8 cellular contexts compared by ENCODE assay signal in the genomic region with DNA sequence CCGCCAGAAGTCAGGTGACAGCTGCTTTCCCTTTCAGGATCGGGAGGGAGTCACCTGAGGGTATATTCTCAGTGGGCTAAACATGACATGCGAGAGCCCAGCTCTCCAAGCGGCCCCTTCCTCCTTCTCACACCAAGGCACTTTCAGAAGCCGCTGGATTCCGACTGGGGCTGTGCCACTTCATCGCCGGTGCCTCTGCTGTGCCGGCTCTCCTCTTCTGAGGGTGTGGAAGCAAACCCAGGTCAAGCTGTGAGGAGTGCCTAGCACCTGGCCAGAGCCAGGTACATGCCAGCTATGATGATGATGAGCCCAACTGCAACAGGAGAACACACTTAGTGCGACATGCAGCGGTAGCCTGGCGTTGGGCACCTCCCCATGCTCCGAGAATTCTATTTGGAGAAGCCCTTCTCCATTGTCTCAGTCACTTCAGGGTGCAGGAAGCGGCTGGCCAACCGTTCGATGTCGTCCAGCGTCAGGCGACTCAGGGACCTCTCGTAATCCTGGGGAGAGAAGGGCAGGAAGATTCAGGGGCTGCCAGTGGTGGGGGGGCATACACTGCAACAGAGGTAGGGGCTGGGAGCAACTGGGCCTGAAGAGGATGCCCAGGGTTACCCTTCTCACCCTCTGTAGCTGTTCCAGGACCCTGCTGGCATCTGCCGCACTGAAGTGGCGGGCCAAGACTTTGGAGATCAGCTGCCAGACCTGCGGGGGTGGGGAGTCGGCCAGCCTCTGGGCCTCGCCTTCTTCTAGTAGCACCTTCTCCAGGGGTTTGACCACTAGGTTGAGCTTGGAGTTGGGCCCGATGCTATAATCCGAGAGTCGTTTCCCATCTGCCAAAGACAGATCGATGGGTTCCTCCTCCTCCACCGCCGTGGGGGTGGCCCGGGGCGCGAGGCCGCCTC. TPM values are rescaled to one million over a fixed set of nuclear protein-coding genes. Genes with fewer than 3 reads are reported as not detected.
DNase-seq lines count a peak whose midpoint lies in the region; ATAC-seq and TF ChIP-seq lines count a peak whose summit lies in the region.

No MANE protein-coding gene starts in this region.

- H3K9me3 Mint-ChIP-seq in stimulated activated naive CD8-positive, alpha-beta T cell treated with anti-CD3 and anti-CD28 coated beads, Interleukin-15, Interleukin-2, amounts not matched to agents 100 ng/mL and 50 ng/mL, for 24 hours: no peaks in the 10 kb centered on the region

- no peak for DNase-seq in stimulated activated naive CD8-positive, alpha-beta T cell treated with anti-CD3 and anti-CD28 coated beads, Interleukin-15, Interleukin-2, amounts not matched to agents 100 U/mL and 50 U/mL, for 24 hours
- DNase-seq in body of pancreas (peak in 3 of 4 donors; percentile 21 to 38 (median 33)), mesendoderm (peak; percentile 7), ureter (ENCODE audit: low spot score) (no peak)

- peak overlapping the region; percentile 7 to 32 for H3K4me3 ChIP-seq in body of pancreas
- H3K4me3 ChIP-seq in mesendoderm (ENCODE audit: low read length): peak overlapping the region; percentile 56

- H3K79me1 ChIP-seq in mesendoderm (ENCODE audit: low read length): no peaks in the 10 kb centered on the region

- TF ChIP-seq CTCF in body of pancreas (IDR thresholded peaks at IDR 0.05): no peak

- H4K8ac ChIP-seq in mesendoderm (ENCODE audit: low read depth, low read length): no peak overlapping the region

- no peak for TF ChIP-seq POLR2A in body of pancreas (IDR thresholded peaks at IDR 0.05)

- no peak overlapping the region for H4K5ac ChIP-seq in mesendoderm (ENCODE audit: low read length)

- H3K23ac ChIP-seq in mesendoderm (ENCODE audit: low read length): no peak overlapping the region

- H3K18ac ChIP-seq in mesendoderm (ENCODE audit: low read length): no peak overlapping the region

- peak overlapping the region; percentile 91 for H3K56ac ChIP-seq in mesendoderm (ENCODE audit: low read length)

- ATAC-seq in stimulated activated naive CD8-positive, alpha-beta T cell treated with anti-CD3 and anti-CD28 coated beads, Interleukin-15, Interleukin-2, amounts not matched to agents 100 U/mL and 50 U/mL, for 24 hours: no peak
- ATAC-seq in body of pancreas (no peak), GM18498 (IDR thresholded peaks at IDR 0.05; ENCODE audit: unreplicated experiment) (no peak), GM18867 (IDR thresholded peaks at IDR 0.05; ENCODE audit: unreplicated experiment) (no peak), HG03097 (IDR thresholded peaks at IDR 0.05; ENCODE audit: low FRiP score, unreplicated experiment) (no peak)

- no peaks in the 10 kb centered on the region for H3K27me3 Mint-ChIP-seq in stimulated activated naive CD8-positive, alpha-beta T cell treated with anti-CD3 and anti-CD28 coated beads, Interleukin-15, Interleukin-2, amounts not matched to agents 100 ng/mL and 50 ng/mL, for 24 hours

- peak overlapping the region; percentile 87 for H3K9ac ChIP-seq in mesendoderm (ENCODE audit: low read length)

- peaks cover 14% of the 10 kb centered on the region for H3K36me3 Mint-ChIP-seq in stimulated activated naive CD8-positive, alpha-beta T cell treated with anti-CD3 and anti-CD28 coated beads, Interleukin-15, Interleukin-2, amounts not matched to agents 100 ng/mL and 50 ng/mL, for 24 hours (ENCODE audit: low read depth)

- peak overlapping the region; percentile 31 for H3K27ac Mint-ChIP-seq in stimulated activated naive CD8-positive, alpha-beta T cell treated with anti-CD3 and anti-CD28 coated beads, Interleukin-15, Interleukin-2, amounts not matched to agents 100 ng/mL and 50 ng/mL, for 24 hours

- H2BK15ac ChIP-seq in mesendoderm (replicated peaks; ENCODE audit: low read depth): no peak overlapping the region

- peaks cover 36% of the 10 kb centered on the region for H3K4me1 Mint-ChIP-seq in stimulated activated naive CD8-positive, alpha-beta T cell treated with anti-CD3 and anti-CD28 coated beads, Interleukin-15, Interleukin-2, amounts not matched to agents 100 ng/mL and 50 ng/mL, for 24 hours (ENCODE audit: low read depth)

- H3K4me2 ChIP-seq in mesendoderm (ENCODE audit: low read length): peak overlapping the region; percentile 40

- H3K79me2 ChIP-seq in mesendoderm (ENCODE audit: control insufficient read depth, insufficient read depth, low read length): no peaks in the 10 kb centered on the region

- peak overlapping the region; percentile 71 for H3K4me3 Mint-ChIP-seq in stimulated activated naive CD8-positive, alpha-beta T cell treated with anti-CD3 and anti-CD28 coated beads, Interleukin-15, Interleukin-2, amounts not matched to agents 100 ng/mL and 50 ng/mL, for 24 hours

- intact Hi-C loops in body of pancreas (cut with DNase I): no loop called here

- H3K36me3 ChIP-seq in body of pancreas (replicated peaks in 1 of 2; ENCODE audit: insufficient read depth in 1 of 2, low read depth in 2 of 2): no peaks in the 10 kb centered on the region
- no peaks in the 10 kb centered on the region for H3K36me3 ChIP-seq in mesendoderm (ENCODE audit: control insufficient read depth, insufficient read depth, low read length)

- peak overlapping the region; percentile 71 for H3K4ac ChIP-seq in mesendoderm (ENCODE audit: low read depth, low read length)

- H3K4me1 ChIP-seq in body of pancreas (peaks cover 50% of the 10 kb centered on the region), mesendoderm (ENCODE audit: control insufficient read depth, low read depth, low read length) (no peaks in the 10 kb centered on the region)

- H2AK5ac ChIP-seq in mesendoderm (ENCODE audit: low read length): no peak overlapping the region

- H2BK120ac ChIP-seq in mesendoderm (ENCODE audit: low read depth, low read length): no peak overlapping the region

- no peaks in the 10 kb centered on the region for H3K27me3 ChIP-seq in body of pancreas
- H3K27me3 ChIP-seq in mesendoderm (ENCODE audit: insufficient read depth, low read length, poor library complexity): no peaks in the 10 kb centered on the region

- WGBS in body of pancreas, 2 donors: 52% methylated on average over 19 of the region's 35 CpGs; no CpG with 5 or more reads in 1 of the 2 donors
- no CpG with 5 or more reads among the region's 35 CpGs for WGBS in mesendoderm (ENCODE audit: extremely low coverage, insufficient coverage, low lambda C conversion rate)

- no peaks in the 10 kb centered on the region for H3K9me3 ChIP-seq in body of pancreas

- H3K27ac ChIP-seq in body of pancreas: peak overlapping the region; percentile 80 to 89 (median 84)
- no peak overlapping the region for H3K27ac ChIP-seq in mesendoderm (ENCODE audit: low read depth, low read length)

- no peak overlapping the region for H2BK5ac ChIP-seq in mesendoderm (ENCODE audit: low read length)

RNA-seq across cellular contexts. Expression of a gene that starts 1.0 kb away (rescaled TPM):
- total RNA-seq in body of pancreas (10 to 100 TPM; 24.9 to 34.9 TPM), ureter (20.4 TPM)
- 13.6 TPM for polyA plus RNA-seq in mesendoderm (2013, experiment 1 of 2)
- 14.1 TPM for polyA plus RNA-seq in mesendoderm (2013, experiment 2 of 2)

RNA-seq across cellular contexts. Expression of a gene that starts 5.0 kb away (rescaled TPM):
- total RNA-seq in body of pancreas (10 to 100 TPM; 18.9 to 24.7 TPM), ureter (23.4 TPM)
- 8.7 TPM for polyA plus RNA-seq in mesendoderm (2013, experiment 1 of 2)
- polyA plus RNA-seq in mesendoderm (2013, experiment 2 of 2): 8.9 TPM

RNA-seq across cellular contexts. Expression of a gene that starts 6.3 kb away (rescaled TPM):
- total RNA-seq in body of pancreas: 10 to 100 TPM; 20.2 to 27.4 TPM
- 45.4 TPM for polyA plus RNA-seq in mesendoderm (2013, experiment 1 of 2)
- polyA plus RNA-seq in mesendoderm (2013, experiment 2 of 2): 45.3 TPM
- total RNA-seq in ureter: 17.5 TPM

RNA-seq across cellular contexts. Expression of a gene that starts 27.3 kb away (rescaled TPM):
- total RNA-seq in body of pancreas: 10 to 100 TPM in 1 of 2 donors, 1 to 10 TPM in 1; 7.3 to 19.1 TPM
- 8.7 TPM for polyA plus RNA-seq in mesendoderm (2013, experiment 1 of 2)
- polyA plus RNA-seq in mesendoderm (2013, experiment 2 of 2): 8.4 TPM
- 54.0 TPM for total RNA-seq in ureter

RNA-seq across cellular contexts. Expression of a gene that starts 30.6 kb away (rescaled TPM):
- total RNA-seq in body of pancreas (10 to 100 TPM; 32.3 to 48.3 TPM), ureter (46.3 TPM)
- polyA plus RNA-seq in mesendoderm (2013, experiment 1 of 2): 13.9 TPM
- polyA plus RNA-seq in mesendoderm (2013, experiment 2 of 2): 13.2 TPM

Comparison
In these comparisons a context has a peak if more than half of its experiments do, and no peak if none do; other contexts are left out.
1. DNase-seq: peak in body of pancreas (3 of 4) and mesendoderm (single experiment); none in stimulated activated naive CD8-positive, alpha-beta T cell treated with anti-CD3 and anti-CD28 coated beads, Interleukin-15, Interleukin-2, amounts not matched to agents 100 U/mL and 50 U/mL, for 24 hours (single experiment) and ureter (single experiment).